In genomic region chr5:50415912-50416311, GRCh38 we compare ENCODE assay signal across 10 cellular contexts. TPM values are rescaled to one million over a fixed set of nuclear protein-coding genes. Genes with fewer than 3 reads are reported as not detected.
DNase-seq lines count a peak whose midpoint lies in the region; ATAC-seq, FAIRE-seq and TF ChIP-seq lines count a peak whose summit lies in the region.
"Had no signal": no experiment of that assay in that cellular context is flagged by ENCODE, and none has a peak within 500 bp of the region (broad histone marks: within the 10 kb centered on the region; RNA-seq: fewer than 3 reads in every experiment).

No MANE protein-coding gene starts in this region.

- no peak for DNase-seq in T-helper 2 cell treated with Interferon-gamma antibody and Interleukin-4, amounts not matched to agents 5 μg/mL and 100 μg/mL, for 36 hours (ENCODE audit: low spot score)
- DNase-seq in PC-9 (no peak), MCF 10A (ENCODE audit: unreplicated experiment) (no peak), HuH-7.5 (ENCODE audit: low spot score) (no peak), HTR-8/SVneo (ENCODE audit: insufficient read length, low spot score) (no peak)
- DNase-seq: IMR-90, mesendoderm had no signal

- H3K36me3 Mint-ChIP-seq in T-helper 2 cell treated with Interferon-gamma antibody and Interleukin-4, amounts not matched to agents 5 μg/mL and 100 μg/mL, for 36 hours (ENCODE audit: low read depth), result peaks cover 38% of the 10 kb centered on the region
- H3K36me3 Mint-ChIP-seq in MCF 10A (ENCODE audit: insufficient read depth, unreplicated experiment), result no peaks in the 10 kb centered on the region

- H3K27me3 Mint-ChIP-seq in T-helper 2 cell treated with Interferon-gamma antibody and Interleukin-4, amounts not matched to agents 5 μg/mL and 100 μg/mL, for 36 hours (ENCODE audit: low read depth), result no peaks in the 10 kb centered on the region
- no peaks in the 10 kb centered on the region for H3K27me3 Mint-ChIP-seq in MCF 10A (ENCODE audit: insufficient read depth, unreplicated experiment)

- no peak overlapping the region for H3K4me3 ChIP-seq in PC-9

- POLR2A ChIA-PET in PC-9 (lab: Charles Lee; ENCODE audit: unreplicated experiment), result no interaction called here
- POLR2A ChIA-PET in MCF 10A (lab: Yijun Ruan, JAX), result interaction anchor here (1.0 to 1.2 kb wide), 2 partner anchors 17 to 24 kb away, joined by 3 read pairs; no protein-coding TSS in a partner anchor

- TF ChIP-seq CTCF in PC-9 (conservative IDR thresholded peaks at IDR 0.05) (no peak), MCF 10A (IDR thresholded peaks at IDR 0.05; ENCODE audit: unreplicated experiment) (no peak)

- H3K79me2 ChIP-seq in PC-9 (ENCODE audit: low read depth), result no peaks in the 10 kb centered on the region

- no peak overlapping the region for H2AFZ ChIP-seq in PC-9

- no peak overlapping the region for H3K27ac ChIP-seq in PC-9

- ATAC-seq in GM18502 (IDR thresholded peaks at IDR 0.05; ENCODE audit: poor library complexity, unreplicated experiment) (peak; percentile 92), GM19438 (IDR thresholded peaks at IDR 0.05; ENCODE audit: low read depth, unreplicated experiment) (peak; percentile 81), HG03045 (IDR thresholded peaks at IDR 0.05; ENCODE audit: unreplicated experiment) (peak; percentile 85)

- no peaks in the 10 kb centered on the region for H4K20me1 ChIP-seq in PC-9 (ENCODE audit: insufficient read depth)

- H3K27ac Mint-ChIP-seq in T-helper 2 cell treated with Interferon-gamma antibody and Interleukin-4, amounts not matched to agents 5 μg/mL and 100 μg/mL, for 36 hours, result peak overlapping the region; percentile 17
- no peak overlapping the region for H3K27ac Mint-ChIP-seq in MCF 10A (ENCODE audit: low read depth, unreplicated experiment)

- H3K4me2 ChIP-seq in PC-9, result no peak overlapping the region

- peak overlapping the region; percentile 18 for H3K4me3 Mint-ChIP-seq in T-helper 2 cell treated with Interferon-gamma antibody and Interleukin-4, amounts not matched to agents 5 μg/mL and 100 μg/mL, for 36 hours
- H3K4me3 Mint-ChIP-seq in MCF 10A (ENCODE audit: unreplicated experiment), result no peak overlapping the region

- no TSS peak for BruUV-seq in PC-9 (replicated peaks; lab: Mats Ljungman, UMichigan)
- no TSS peak for BruUV-seq in MCF 10A (replicated peaks; lab: Mats Ljungman, UMichigan)

- H3K36me3 ChIP-seq in PC-9 (ENCODE audit: low read depth), result no peaks in the 10 kb centered on the region

- H3K4me1 ChIP-seq in PC-9 (replicated peaks; ENCODE audit: insufficient read depth), result no peaks in the 10 kb centered on the region

- H3F3A ChIP-seq in PC-9 (ENCODE audit: insufficient read depth, low read depth), result no peaks in the 10 kb centered on the region

- CTCF ChIA-PET in PC-9 (lab: Charles Lee) (no interaction called here), MCF 10A (lab: Yijun Ruan, JAX) (interaction anchor here (0.6 to 1.0 kb wide), 2 partner anchors 43 to 97 kb away, joined by 3 to 4 read pairs; no protein-coding TSS in a partner anchor)

- no peaks in the 10 kb centered on the region for H3K9me3 ChIP-seq in PC-9 (ENCODE audit: insufficient read depth, low read depth)

- H3K4me1 Mint-ChIP-seq in T-helper 2 cell treated with Interferon-gamma antibody and Interleukin-4, amounts not matched to agents 5 μg/mL and 100 μg/mL, for 36 hours (ENCODE audit: low read depth), result peaks cover 37% of the 10 kb centered on the region
- H3K4me1 Mint-ChIP-seq in MCF 10A (ENCODE audit: insufficient read depth, unreplicated experiment), result no peaks in the 10 kb centered on the region

- H3K9me2 ChIP-seq in PC-9 (ENCODE audit: insufficient read depth), result no peaks in the 10 kb centered on the region

- H3K9me3 Mint-ChIP-seq in T-helper 2 cell treated with Interferon-gamma antibody and Interleukin-4, amounts not matched to agents 5 μg/mL and 100 μg/mL, for 36 hours, result peaks cover 11% of the 10 kb centered on the region
- H3K9me3 Mint-ChIP-seq in MCF 10A (ENCODE audit: unreplicated experiment), result no peaks in the 10 kb centered on the region

- H3K27me3 ChIP-seq in PC-9 (ENCODE audit: insufficient read depth, low read depth), result no peaks in the 10 kb centered on the region

- intact Hi-C loops in PC-9 (cut with micrococcal nuclease; ENCODE audit: unreplicated experiment), result no loop called here
- intact Hi-C loops in MCF 10A (cut with micrococcal nuclease), result no loop called here

- FAIRE-seq in HTR-8/SVneo (lab: Jason Lieb, UNC), result no peak

RNA-seq across cellular contexts. Expression of gene EMB, which starts 25.2 kb away (rescaled TPM):
- total RNA-seq in PC-9 (2021) (11.6 and 11.8 TPM in 2 replicates), MCF 10A (2022) (27.7 and 31.2 TPM in 2 replicates)
